Comparison of ENCODE assay signal across 8 cellular contexts in genomic region chr5:74638776-74639537, GRCh38. TPM values are rescaled to one million over a fixed set of nuclear protein-coding genes. Genes with fewer than 3 reads are reported as not detected.
DNase-seq lines count a peak whose midpoint lies in the region; ATAC-seq and TF ChIP-seq lines count a peak whose summit lies in the region.

No MANE protein-coding gene starts in this region.

- no peak for TF ChIP-seq POLR2A in thyroid gland (IDR thresholded peaks at IDR 0.05)

- peak overlapping the region; percentile 84 to 96 (median 90) for H3K4me3 Mint-ChIP-seq in CD4-positive, alpha-beta memory T cell

- no peak overlapping the region for H3K27ac ChIP-seq in CD4-positive, alpha-beta memory T cell (ENCODE audit: low read depth, low read length)
- H3K27ac ChIP-seq in thyroid gland, result no peak overlapping the region

- no peaks in the 10 kb centered on the region for H3K9me3 Mint-ChIP-seq in CD4-positive, alpha-beta memory T cell
- no peaks in the 10 kb centered on the region for H3K9me3 Mint-ChIP-seq in activated naive CD4-positive, alpha-beta T cell treated with anti-CD3 and anti-CD28 coated beads, Interleukin-2, amount 50 U/mL, for 72 hours

- H3K9me3 ChIP-seq in CD4-positive, alpha-beta memory T cell (ENCODE audit: control insufficient read depth in 1 of 2, low read length in 2 of 2), result no peaks in the 10 kb centered on the region
- no peaks in the 10 kb centered on the region for H3K9me3 ChIP-seq in thyroid gland

- POLR2A ChIA-PET in CD4-positive, alpha-beta memory T cell (lab: Charles Lee; ENCODE audit: partially characterized antibody), result interaction anchor here (2.1 kb wide), 1 partner anchor 9 kb away, joined by 9 read pairs; no protein-coding TSS in a partner anchor

- ATAC-seq in GM18909 (IDR thresholded peaks at IDR 0.05; ENCODE audit: poor library complexity, unreplicated experiment) (peak; percentile 33), HG03354 (IDR thresholded peaks at IDR 0.05; ENCODE audit: poor library complexity, severe bottlenecking, unreplicated experiment) (peak; percentile 30)
- peak; percentile 17 to 69 for ATAC-seq in activated naive CD4-positive, alpha-beta T cell treated with anti-CD3 and anti-CD28 coated beads, Interleukin-2, amount 50 U/mL, for 72 hours

- no peaks in the 10 kb centered on the region for H3K36me3 Mint-ChIP-seq in CD4-positive, alpha-beta memory T cell
- H3K36me3 Mint-ChIP-seq in activated naive CD4-positive, alpha-beta T cell treated with anti-CD3 and anti-CD28 coated beads, Interleukin-2, amount 50 U/mL, for 72 hours, result peaks cover 0 to 7% of the 10 kb centered on the region in 2 donors

- peaks cover 10 to 13% of the 10 kb centered on the region in 2 donors for H3K27me3 Mint-ChIP-seq in CD4-positive, alpha-beta memory T cell

- peak overlapping the region in 2 of 7 donors; percentile 22 to 36 for H3K27ac Mint-ChIP-seq in CD4-positive, alpha-beta memory T cell
- H3K27ac Mint-ChIP-seq in activated naive CD4-positive, alpha-beta T cell treated with anti-CD3 and anti-CD28 coated beads, Interleukin-2, amount 50 U/mL, for 72 hours, result peak overlapping the region in 1 of 2 donors; percentile 12

- H3K36me3 ChIP-seq in CD4-positive, alpha-beta memory T cell (ENCODE audit: insufficient read depth, low read length), result no peaks in the 10 kb centered on the region
- no peaks in the 10 kb centered on the region for H3K36me3 ChIP-seq in thyroid gland

- peak overlapping the region; percentile 31 to 64 for H3K4me3 ChIP-seq in CD4-positive, alpha-beta memory T cell (ENCODE audit: low read length in 2 of 2)
- peak overlapping the region in 2 of 3 donors; percentile 47 to 54 for H3K4me3 ChIP-seq in thyroid gland (replicated peaks in 1 of 3)

- no peak for DNase-seq in CD4-positive, alpha-beta memory T cell
- DNase-seq in activated naive CD4-positive, alpha-beta T cell treated with anti-CD3 and anti-CD28 coated beads, Interleukin-2, amount 50 U/mL, for 72 hours (ENCODE audit: low spot score in 2 of 2), result no peak
- DNase-seq in kidney tubule cell (ENCODE audit: low spot score), result peak; percentile 63
- DNase-seq in thyroid gland, result no peak
- DNase-seq in activated CD4-positive, alpha-beta T cell treated with anti-CD3 and anti-CD28 coated beads, Interleukin-2, amount 50 U/mL, for 4 hours, result no peak
- DNase-seq in DMS153 treated with DMSO at 0.1 percent for 48 hours (lab: John Stamatoyannopoulos, UW; ENCODE audit: unreplicated experiment), result no peak

- CTCF ChIA-PET in CD4-positive, alpha-beta memory T cell (lab: Charles Lee; ENCODE audit: partially characterized antibody), result interaction anchor here (0.9 to 8.8 kb wide), 2 partner anchors 11 to 737 kb away, joined by 6 to 58 read pairs; no protein-coding TSS in a partner anchor

- no peak for TF ChIP-seq CTCF in thyroid gland (IDR thresholded peaks at IDR 0.05)

- 38 to 61% methylated on average over 7 of the region's 7 CpGs for WGBS in thyroid gland, 2 donors

- H3K27me3 ChIP-seq in CD4-positive, alpha-beta memory T cell (ENCODE audit: insufficient read depth, low read length), result no peaks in the 10 kb centered on the region
- H3K27me3 ChIP-seq in thyroid gland, result no peaks in the 10 kb centered on the region

- peaks cover 25% of the 10 kb centered on the region for H3K4me1 ChIP-seq in CD4-positive, alpha-beta memory T cell (ENCODE audit: insufficient read depth, low read length)
- H3K4me1 ChIP-seq in thyroid gland, result peaks cover 0 to 28% of the 10 kb centered on the region in 2 donors

- intact Hi-C loops in CD4-positive, alpha-beta memory T cell (cut with micrococcal nuclease), result no loop called here
- intact Hi-C loops in thyroid gland (cut with DNase I), result no loop called here

- peaks cover 15 to 33% (median 22%) of the 10 kb centered on the region in 4 donors for H3K4me1 Mint-ChIP-seq in CD4-positive, alpha-beta memory T cell

RNA-seq across cellular contexts. Expression of gene ENC1, which starts 1.6 kb away (rescaled TPM):
- total RNA-seq in CD4-positive, alpha-beta memory T cell, result under 1 TPM; 0.61 to 0.84 TPM
- polyA plus RNA-seq in CD4-positive, alpha-beta memory T cell, result under 1 TPM; 0.10 to 0.75 TPM
- total RNA-seq in activated naive CD4-positive, alpha-beta T cell treated with anti-CD3 and anti-CD28 coated beads, Interleukin-2, amount 50 U/mL, for 72 hours, result under 1 TPM; 0.75 to 0.99 TPM
- total RNA-seq in thyroid gland, result 1 to 10 TPM; 3.4 to 7.8 (median 4.5) TPM

RNA-seq across cellular contexts. Expression of gene HEXB, which starts 46.1 kb away (rescaled TPM):
- 10 to 100 TPM; 62.3 to 70.9 TPM for total RNA-seq in CD4-positive, alpha-beta memory T cell
- polyA plus RNA-seq in CD4-positive, alpha-beta memory T cell, result 100 to 1,000 TPM in 1 of 2 donors, 10 to 100 TPM in 1; 92.6 to 200 TPM
- 10 to 100 TPM; 47.1 to 71.3 TPM for total RNA-seq in activated naive CD4-positive, alpha-beta T cell treated with anti-CD3 and anti-CD28 coated beads, Interleukin-2, amount 50 U/mL, for 72 hours
- total RNA-seq in thyroid gland, result 100 to 1,000 TPM; 141 to 264 (median 166) TPM
